In the genomic region with DNA sequence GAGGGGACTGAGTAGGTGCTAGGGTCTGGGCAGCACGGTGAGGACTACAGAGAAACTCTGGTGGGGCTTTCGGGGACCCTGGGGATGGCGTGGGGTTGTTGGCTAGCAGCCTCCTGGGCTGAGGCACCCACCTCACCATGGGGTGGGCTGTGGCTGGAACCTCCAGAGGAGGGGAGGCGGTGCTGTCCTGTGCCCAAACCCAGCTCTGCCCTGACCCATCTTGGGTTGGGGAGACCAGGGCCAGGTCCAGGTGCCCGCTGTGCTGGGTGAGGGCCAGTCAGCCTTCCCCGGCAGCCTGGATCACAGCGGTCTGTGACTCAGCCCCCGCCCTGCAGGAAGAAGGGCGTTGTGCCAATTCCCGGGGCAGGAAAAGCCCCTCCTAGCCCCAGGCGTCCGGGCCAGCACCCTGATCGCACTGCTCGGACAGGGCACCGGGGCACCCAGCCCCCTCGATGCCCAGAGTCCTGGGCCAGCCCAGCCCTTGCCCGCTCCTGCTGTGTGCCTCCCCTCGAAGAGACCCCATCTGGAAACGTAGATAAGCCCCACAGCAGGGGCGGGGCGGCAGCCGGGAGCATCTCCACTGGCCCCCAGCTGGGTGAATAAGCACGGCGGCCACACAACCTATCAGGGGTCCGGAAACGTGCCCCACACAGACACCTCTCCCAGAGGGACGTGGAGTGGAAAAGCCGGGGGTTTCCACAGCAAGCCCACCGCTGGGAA, we compare ENCODE assay signal across 11 cellular contexts. TPM values are rescaled to one million over a fixed set of nuclear protein-coding genes. Genes with fewer than 3 reads are reported as not detected.
DNase-seq lines count a peak whose midpoint lies in the region; ATAC-seq and TF ChIP-seq lines count a peak whose summit lies in the region.
"Had no signal": no experiment of that assay in that cellular context is flagged by ENCODE, and none has a peak within 500 bp of the region (broad histone marks: within the 10 kb centered on the region; RNA-seq: fewer than 3 reads in every experiment).

No MANE protein-coding gene starts in this region.

- H3K27ac ChIP-seq in coronary artery (peak overlapping the region; percentile 95 to 99), lower lobe of right lung (peak overlapping the region; percentile 90), aorta (ENCODE audit: low read depth in 1 of 2, low read length in 2 of 2) (peak overlapping the region; percentile 97)

- H3K4me1 ChIP-seq in lower lobe of right lung (peaks cover 80% of the 10 kb centered on the region), aorta (ENCODE audit: control insufficient read depth in 1 of 2, insufficient read depth in 2 of 2, low read length in 2 of 2) (no peaks in the 10 kb centered on the region)

- H3K27me3 ChIP-seq in lower lobe of right lung (ENCODE audit: low read depth) (no peaks in the 10 kb centered on the region), aorta (ENCODE audit: control insufficient read depth in 1 of 2, insufficient read depth in 2 of 2, low read length in 1 of 2) (no peaks in the 10 kb centered on the region)

- TF ChIP-seq CTCF in coronary artery (IDR thresholded peaks at IDR 0.05) (no peak), lower lobe of right lung (IDR thresholded peaks at IDR 0.05) (no peak)

- intact Hi-C loops in lower lobe of right lung (cut with DNase I) = no loop called here
- intact Hi-C loops in aorta (cut with DNase I) = no loop called here

- ATAC-seq in lower lobe of right lung (peak in 1 of 2 donors; percentile 11), aorta (ENCODE audit: low FRiP score) (peak; percentile 45), GM21367 (IDR thresholded peaks at IDR 0.05; ENCODE audit: unreplicated experiment) (no peak)

- H3K9me3 ChIP-seq in lower lobe of right lung (no peaks in the 10 kb centered on the region), aorta (ENCODE audit: control insufficient read depth, low read length) (no peaks in the 10 kb centered on the region)

- H3K4me3 ChIP-seq in coronary artery (peak overlapping the region; percentile 63), lower lobe of right lung (peak overlapping the region; percentile 38), aorta (ENCODE audit: low read length in 2 of 2) (no peak overlapping the region)

- H3K36me3 ChIP-seq in lower lobe of right lung (peaks cover 19% of the 10 kb centered on the region), aorta (ENCODE audit: control insufficient read depth in 1 of 2, insufficient read depth in 2 of 2, low read length in 1 of 2) (peaks cover 0 to 1% of the 10 kb centered on the region in 2 donors)

- 6 to 7% methylated on average over 27 to 29 of the region's 29 CpGs for WGBS in aorta, 2 donors

- DNase-seq in NCI-H82 (lab: John Stamatoyannopoulos, UW) = peak; percentile 56
- no peak for DNase-seq in NCI-H82 treated with DMSO at 0.1 percent for 48 hours (lab: John Stamatoyannopoulos, UW; ENCODE audit: unreplicated experiment)
- no peak for DNase-seq in coronary artery (ENCODE audit: low spot score)
- DNase-seq in lower lobe of right lung = no peak
- peak; percentile 90 to 94 for DNase-seq in aorta
- no peak for DNase-seq in activated T-cell treated with anti-CD3 and anti-CD28 coated beads, Interleukin-2, amount 50 U/mL, for 1 hour
- no peak for DNase-seq in SKM-1 treated with dmso at 0.1 percent for 144 hours (lab: John Stamatoyannopoulos, UW; ENCODE audit: unreplicated experiment)
- DNase-seq: activated naive CD4-positive, alpha-beta T cell treated with anti-CD3 and anti-CD28 coated beads, Interleukin-2, amount 10 ng/mL, durations not matched to agents 7 days and 5 days; NCI-H2171; stimulated activated CD4-positive, alpha-beta T cell treated with anti-CD3 and anti-CD28 coated beads, Interleukin-12 subunit alpha, Interleukin-12 subunit beta, amount 100 ng/mL, for 4 hours had no signal

RNA-seq across cellular contexts. Expression of gene LAMA5, which starts 10.0 kb away (rescaled TPM):
- total RNA-seq in lower lobe of right lung (282 TPM), aorta (100 to 1,000 TPM; 361 to 395 TPM)
- polyA plus RNA-seq in aorta = 100 to 1,000 TPM in 1 of 2 donors, 10 to 100 TPM in 1; 52.2 to 345 TPM

RNA-seq across cellular contexts. Expression of gene RPS21, which starts 29.8 kb away (rescaled TPM):
- 1,104 TPM for total RNA-seq in lower lobe of right lung
- 1,000 to 10,000 TPM in 1 of 2 donors, 100 to 1,000 TPM in 1; 965 to 1,002 TPM for total RNA-seq in aorta
- polyA plus RNA-seq in aorta = 1,000 to 10,000 TPM; 4,520 to 6,824 TPM

RNA-seq across cellular contexts. Expression of gene CABLES2, which starts 50.0 kb away (rescaled TPM):
- total RNA-seq in lower lobe of right lung = 4.5 TPM
- total RNA-seq in aorta = 1 to 10 TPM; 3.0 to 4.2 TPM
- 1 to 10 TPM; 1.8 to 2.1 TPM for polyA plus RNA-seq in aorta

RNA-seq across cellular contexts. Expression of gene ADRM1, which starts 54.3 kb away (rescaled TPM):
- total RNA-seq in lower lobe of right lung (63.9 TPM), aorta (10 to 100 TPM; 56.1 to 61.8 TPM)
- polyA plus RNA-seq in aorta = 10 to 100 TPM; 41.4 to 80.9 TPM

Comparison
In these comparisons a context has a peak if more than half of its experiments do, and no peak if none do; other contexts are left out.
1. DNase-seq: peak in NCI-H82 (single experiment) and aorta (2 of 2); none in NCI-H82 treated with DMSO at 0.1 percent for 48 hours (single experiment), coronary artery (single experiment), lower lobe of right lung (single experiment), activated T-cell treated with anti-CD3 and anti-CD28 coated beads, Interleukin-2, amount 50 U/mL, for 1 hour (single experiment) and SKM-1 treated with dmso at 0.1 percent for 144 hours (single experiment).
2. H3K4me3 ChIP-seq: peak in coronary artery (single experiment) and lower lobe of right lung (single experiment); none in aorta (0 of 2).
3. Peak in every context shown above with its lines, with median percentiles within 50 percentile points of each other: H3K27ac ChIP-seq.